21 cellular contexts compared by ENCODE assay signal in the genomic region with DNA sequence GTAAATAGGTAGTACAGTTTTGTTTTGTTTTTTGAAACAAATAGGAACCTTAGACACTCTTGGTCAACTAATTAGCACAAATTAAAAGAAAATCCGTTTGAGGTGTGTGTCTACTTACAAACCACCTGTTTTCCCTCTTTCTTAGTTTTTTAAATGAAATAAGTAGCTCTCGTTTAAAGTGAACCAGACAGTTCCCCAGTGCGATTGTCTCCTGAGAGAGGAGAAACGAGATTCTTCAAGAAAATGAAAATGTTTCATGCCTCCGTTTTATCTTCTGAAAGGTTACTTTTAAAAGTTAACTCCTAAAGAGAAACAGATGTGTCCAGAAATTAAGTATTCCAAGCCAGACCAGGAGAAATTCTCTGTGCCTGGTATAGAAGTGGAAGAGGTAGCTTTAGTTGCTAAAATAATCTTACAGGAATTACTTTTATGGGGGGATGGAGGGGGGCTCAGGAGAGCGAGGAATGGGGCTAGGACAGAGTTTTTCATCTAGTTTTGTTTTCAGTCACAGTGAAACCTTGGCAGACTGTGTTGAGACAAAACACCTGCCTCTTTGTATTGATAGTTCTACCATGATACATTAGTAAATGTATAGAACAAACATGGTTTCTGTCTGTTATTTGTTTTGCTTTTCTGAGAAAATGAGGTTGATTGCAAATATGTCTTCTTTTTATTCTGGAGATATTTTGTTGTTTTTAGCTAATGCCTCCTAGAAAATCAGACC.
"Had no signal": no experiment of that assay in that cellular context is flagged by ENCODE, and none has a peak within 500 bp of the region (broad histone marks: within the 10 kb centered on the region; RNA-seq: fewer than 3 reads in every experiment).

No MANE protein-coding gene starts in this region.

- DNase-seq: effector CD4-positive, alpha-beta T cell; endodermal cell; erythroblast; heart left ventricle; hypothalamus; kidney glomerular epithelial cell; mesendoderm; naive thymus-derived CD4-positive, alpha-beta T cell; nephron progenitor cell; psoas muscle; retina; right lobe of liver; spleen; stimulated activated CD4-positive, alpha-beta T cell treated with anti-CD3 and anti-CD28 coated beads, Interleukin-15, amount 100 ng/mL, for 24 hours; stimulated activated CD4-positive, alpha-beta T cell treated with anti-CD3 and anti-CD28 coated beads, Interleukin-1b, Interleukin-23, amount 100 ng/mL, for 48 hours; stimulated activated CD4-positive, alpha-beta T cell treated with anti-CD3 and anti-CD28 coated beads, Interleukin-4, amount 100 ng/mL, for 24 hours; tibial artery; upper lobe of right lung had no signal

- H3K27ac ChIP-seq: heart left ventricle, parathyroid adenoma, psoas muscle, right lobe of liver, spleen, tibial artery, upper lobe of right lung, vagina had no signal

- H3K27me3 ChIP-seq: heart left ventricle, right lobe of liver, spleen, tibial artery, upper lobe of right lung, vagina had no signal

- H2AFZ ChIP-seq: parathyroid adenoma had no signal

- H3K4me1 ChIP-seq: heart left ventricle, parathyroid adenoma, psoas muscle, right lobe of liver, spleen, upper lobe of right lung, vagina had no signal

- H3K9me3 ChIP-seq: heart left ventricle, psoas muscle, right lobe of liver, tibial artery, upper lobe of right lung, vagina had no signal

- ATAC-seq: heart left ventricle; naive thymus-derived CD4-positive, alpha-beta T cell; psoas muscle; right lobe of liver; stimulated activated memory B cell treated with anti-CD40 and anti-IgM and Interleukin-4, amounts not matched to agents 10 μg/mL and 1 μg/mL and 100 μg/mL, for 72 hours; upper lobe of right lung had no signal

- H3K79me2 ChIP-seq: parathyroid adenoma had no signal

- H3K4me3 ChIP-seq: heart left ventricle, psoas muscle, right lobe of liver, spleen, tibial artery, upper lobe of right lung, vagina had no signal

- H3K36me3 ChIP-seq: heart left ventricle, right lobe of liver, spleen, tibial artery, upper lobe of right lung, vagina had no signal

- H3K9ac ChIP-seq: parathyroid adenoma had no signal
